Comparison of ENCODE assay signal across 9 cellular contexts in genomic region chr20:37411408-37412306, GRCh38.
DNase-seq lines count a peak whose midpoint lies in the region; ATAC-seq, FAIRE-seq and TF ChIP-seq lines count a peak whose summit lies in the region.
"Had no signal": no experiment of that assay in that cellular context is flagged by ENCODE, and none has a peak within 500 bp of the region (broad histone marks: within the 10 kb centered on the region; RNA-seq: fewer than 3 reads in every experiment).

No MANE protein-coding gene starts in this region.

- no peaks in the 10 kb centered on the region; the same call in 1 of the 2 replicates for H3K79me1 ChIP-seq in H1 (ENCODE audit: low read depth, low read length)

- H2AFZ ChIP-seq in H1 (ENCODE audit: low read length) (peak overlapping the region; percentile 61), smooth muscle cell (ENCODE audit: low read depth) (no peak overlapping the region)

- peak overlapping the region; percentile 90 for H2BK120ac ChIP-seq in H1 (replicated peaks; ENCODE audit: low read depth, low read length)

- no peak for ATAC-seq in stimulated activated naive B cell treated with anti-CD40 and anti-IgM and Interleukin-4, amounts not matched to agents 10 μg/mL and 1 μg/mL and 100 μg/mL, for 72 hours (replicated peaks)

- H3K4me1 ChIP-seq in H1 (replicated peaks in 1 of 4; ENCODE audit: control insufficient read depth in 3 of 4, insufficient read depth in 4 of 4, low read length in 3 of 4) = peaks cover 11 to 54% (median 31%) of the 10 kb centered on the region in 4 experiments
- H3K4me1 ChIP-seq in smooth muscle cell (ENCODE audit: low read depth) = peaks cover 33% of the 10 kb centered on the region

- peak overlapping the region; percentile 35 for H4K5ac ChIP-seq in H1 (ENCODE audit: insufficient read length, low read depth, low read length)

- H3K23ac ChIP-seq in H1 (ENCODE audit: insufficient read length) = no peak overlapping the region

- no peaks in the 10 kb centered on the region for H3K36me3 Mint-ChIP-seq in stimulated activated naive B cell treated with anti-CD40 and anti-IgM and Interleukin-4, amounts not matched to agents 10 μg/mL and 1 μg/mL and 100 μg/mL, for 72 hours

- H3K36me3 ChIP-seq in H1 (ENCODE audit: control insufficient read depth in 2 of 4, insufficient read depth in 4 of 4, low read length in 3 of 4) (no peaks in the 10 kb centered on the region), smooth muscle cell (ENCODE audit: low read depth) (no peaks in the 10 kb centered on the region)

- H3K4me2 ChIP-seq in H1 (ENCODE audit: insufficient read depth in 1 of 2, low read depth in 2 of 2, low read length in 2 of 2) (peak overlapping the region; percentile 45 to 77), smooth muscle cell (no peak overlapping the region)

- no peaks in the 10 kb centered on the region for H3K9me3 Mint-ChIP-seq in stimulated activated naive B cell treated with anti-CD40 and anti-IgM and Interleukin-4, amounts not matched to agents 10 μg/mL and 1 μg/mL and 100 μg/mL, for 72 hours

- CTCF ChIA-PET in H1 (lab: Charles Lee; ENCODE audit: partially characterized antibody) = interaction anchor here (0.8 to 1.4 kb wide), 2 partner anchors 12 to 27 kb away, joined by 3 to 4 read pairs; no protein-coding TSS in a partner anchor

- no peak for FAIRE-seq in H1 (lab: Jason Lieb, UNC)

- no peaks in the 10 kb centered on the region for H3F3A ChIP-seq in smooth muscle cell (ENCODE audit: low read depth)

- peaks cover 0 to 2% of the 10 kb centered on the region in 2 experiments for H4K20me1 ChIP-seq in H1 (replicated peaks in 1 of 2; ENCODE audit: control insufficient read depth in 1 of 2, insufficient read depth in 2 of 2, low read length in 2 of 2)
- H4K20me1 ChIP-seq in smooth muscle cell (ENCODE audit: low read depth) = no peaks in the 10 kb centered on the region

- H4K91ac ChIP-seq in H1 (replicated peaks; ENCODE audit: insufficient read length, low read length) = peak overlapping the region; percentile 99

- peaks cover 13 to 25% of the 10 kb centered on the region in 2 donors for H3K27me3 Mint-ChIP-seq in stimulated activated naive B cell treated with anti-CD40 and anti-IgM and Interleukin-4, amounts not matched to agents 10 μg/mL and 1 μg/mL and 100 μg/mL, for 72 hours

- peaks cover 10% of the 10 kb centered on the region for H3K23me2 ChIP-seq in H1 (ENCODE audit: low read depth, low read length)

- H3K4me1 Mint-ChIP-seq in stimulated activated naive B cell treated with anti-CD40 and anti-IgM and Interleukin-4, amounts not matched to agents 10 μg/mL and 1 μg/mL and 100 μg/mL, for 72 hours = peaks cover 24 to 26% of the 10 kb centered on the region in 2 donors

- H3K27me3 ChIP-seq in H1 (replicated peaks in 1 of 4; ENCODE audit: control insufficient read depth in 3 of 4, extremely low read depth in 1 of 4, insufficient read depth in 3 of 4, low read length in 3 of 4) (peaks cover 0 to 22% (median 14%) of the 10 kb centered on the region in 4 experiments; a peak in 4 of 7 replicates), smooth muscle cell (ENCODE audit: low read depth) (peaks cover 11% of the 10 kb centered on the region)

- TF ChIP-seq CTCF in H1 (IDR thresholded peaks at IDR 0.05; ENCODE audit: control extremely low read depth in 1 of 3, insufficient read depth in 1 of 3, low read depth in 1 of 3, low read length in 3 of 3) = no peak
- TF ChIP-seq CTCF in smooth muscle cell (IDR thresholded peaks at IDR 0.05; ENCODE audit: borderline replicate concordance, insufficient read depth, poor library complexity, severe bottlenecking) = no peak

- TF ChIP-seq RAD21 in H1 (IDR thresholded peaks at IDR 0.05 in 1 of 2, conservative IDR thresholded peaks at IDR 0.05 in 1 of 2; ENCODE audit: low read depth in 2 of 2, low read length in 2 of 2) = 0 out of 4 replicates have a peak, but pooled peaks of 1 of the 2 experiments have one; percentile 8

- DNase-seq in NOMO-1 treated with DMSO at 0.1 percent for 48 hours (lab: John Stamatoyannopoulos, UW; ENCODE audit: unreplicated experiment) = peak; percentile 9
- DNase-seq in NOMO-1 (lab: John Stamatoyannopoulos, UW; ENCODE audit: unreplicated experiment in 2 of 2) = no peak
- DNase-seq in NCI-H2029 treated with DMSO at 0.1 percent for 48 hours (lab: John Stamatoyannopoulos, UW) = peak; percentile 44
- no peak for DNase-seq in H1 (ENCODE audit: low read depth in 1 of 2, low spot score in 2 of 2)
- DNase-seq in smooth muscle cell (lab: John Stamatoyannopoulos, UW; ENCODE audit: unreplicated experiment) = no peak
- no peak for DNase-seq in stimulated activated CD8-positive, alpha-beta memory T cell treated with anti-CD3 and anti-CD28 coated beads, Interleukin-4, amount 100 ng/mL, for 48 hours
- DNase-seq in DMS114 treated with DMSO at 0.1 percent for 48 hours (lab: John Stamatoyannopoulos, UW; ENCODE audit: unreplicated experiment) = no peak
- DNase-seq in stimulated activated naive B cell treated with anti-CD40 and anti-IgM and Interleukin-4, amounts not matched to agents 10 μg/mL and 1 μg/mL and 100 μg/mL, for 72 hours = no peak
- DNase-seq: midbrain had no signal

- peak overlapping the region; percentile 100 for H2AK5ac ChIP-seq in H1 (ENCODE audit: low read depth, low read length)

- H3K56ac ChIP-seq in H1 (replicated peaks; ENCODE audit: insufficient read length, low read depth, low read length) = peak overlapping the region; percentile 14

- H2BK5ac ChIP-seq in H1 (ENCODE audit: low read depth, low read length) = peak overlapping the region; percentile 89

- TF ChIP-seq EP300 in H1 (IDR thresholded peaks at IDR 0.05; ENCODE audit: borderline replicate concordance in 1 of 2, low read depth in 2 of 2, low read length in 2 of 2) = no peak

- TF ChIP-seq POLR2A in H1 (IDR thresholded peaks at IDR 0.05; ENCODE audit: control extremely low read depth in 1 of 2, low read depth in 2 of 2, low read length in 2 of 2) = no peak

- peak overlapping the region; percentile 97 for H2BK20ac ChIP-seq in H1 (ENCODE audit: low read length)

- H3K4me3 ChIP-seq in H1 (ENCODE audit: extremely low read depth in 1 of 4, insufficient read depth in 2 of 4, low read depth in 3 of 4, low read length in 4 of 4) (peak overlapping the region in 1 of 4 experiments; percentile 32; a peak in 1 of 8 replicates), smooth muscle cell (peak overlapping the region; percentile 13)

- H2BK15ac ChIP-seq in H1 (ENCODE audit: low read length) = peak overlapping the region; percentile 100

- H3K14ac ChIP-seq in H1 (ENCODE audit: insufficient read length) = peak overlapping the region; percentile 19

- H3K9me3 ChIP-seq in H1 (ENCODE audit: insufficient read depth in 2 of 2, low read depth in 1 of 2, low read length in 1 of 2) (no peaks in the 10 kb centered on the region), smooth muscle cell (replicated peaks; ENCODE audit: low read depth) (no peaks in the 10 kb centered on the region)

- H3K18ac ChIP-seq in H1 (ENCODE audit: extremely low read depth, low read length) = peak overlapping the region; percentile 94

- peak overlapping the region; percentile 100 for H2BK12ac ChIP-seq in H1 (ENCODE audit: low read depth, low read length)

- H3K9ac ChIP-seq in H1 (replicated peaks in 1 of 4; ENCODE audit: extremely low read depth in 1 of 4, low read depth in 3 of 4, low read length in 3 of 4) (peak overlapping the region in 2 of 4 experiments; percentile 20 to 65; a peak in 4 of 7 replicates), smooth muscle cell (ENCODE audit: low read depth) (no peak overlapping the region)

- no peak overlapping the region for H3K27ac Mint-ChIP-seq in stimulated activated naive B cell treated with anti-CD40 and anti-IgM and Interleukin-4, amounts not matched to agents 10 μg/mL and 1 μg/mL and 100 μg/mL, for 72 hours

- WGBS in H1 (ENCODE audit: extremely low coverage in 1 of 2, insufficient coverage in 1 of 2, insufficient read length in 1 of 2, insufficient replicate concordance in 2 of 2, low coverage in 1 of 2, low lambda C conversion rate in 2 of 2, missing lambda C conversion rate in 1 of 2), 2 experiments = 52% methylated on average over 11 of the region's 18 CpGs; no CpG with 5 or more reads in 1 of the 2 experiments
- WGBS in smooth muscle cell (ENCODE audit: low lambda C conversion rate) = 50% methylated on average over 15 of the region's 18 CpGs

- H4K8ac ChIP-seq in H1 (ENCODE audit: extremely low read depth, insufficient read depth, low read length) = peak overlapping the region; percentile 76; the same call in 1 of the 2 replicates

- no peaks in the 10 kb centered on the region for H3K79me2 ChIP-seq in H1 (ENCODE audit: control insufficient read depth in 1 of 2, insufficient read depth in 2 of 2, low read length in 2 of 2)
- H3K79me2 ChIP-seq in smooth muscle cell (ENCODE audit: low read depth) = no peaks in the 10 kb centered on the region

- H3K4me3 Mint-ChIP-seq in stimulated activated naive B cell treated with anti-CD40 and anti-IgM and Interleukin-4, amounts not matched to agents 10 μg/mL and 1 μg/mL and 100 μg/mL, for 72 hours = no peak overlapping the region

- POLR2A ChIA-PET in H1 (lab: Charles Lee; ENCODE audit: partially characterized antibody) = interaction anchor here (0.6 to 2.7 kb wide), 4 partner anchors 11 to 94 kb away, joined by 3 to 13 read pairs (median 7); no protein-coding TSS in a partner anchor

- H3K27ac ChIP-seq in H1 (ENCODE audit: low read depth, low read length) (no peak overlapping the region), smooth muscle cell (ENCODE audit: low read depth) (no peak overlapping the region)

- peak overlapping the region; percentile 71 for H3K4ac ChIP-seq in H1 (replicated peaks; ENCODE audit: insufficient read length, low read depth, low read length)

TF ChIP-seq in H1, 55 proteins besides CTCF, POLR2A, EP300 and RAD21 (continues in another document):
- no peak for TF ChIP-seq ZNF274 (IDR thresholded peaks at IDR 0.05; ENCODE audit: borderline replicate concordance, extremely low read depth, low read length)
- no peak for TF ChIP-seq TAF7 (optimal IDR thresholded peaks at IDR 0.05; ENCODE audit: borderline replicate concordance, low read depth, low read length)
- TF ChIP-seq JUND (IDR thresholded peaks at IDR 0.05; ENCODE audit: low read length) = no peak
- no peak for TF ChIP-seq SP4 (IDR thresholded peaks at IDR 0.05; ENCODE audit: low read length)
- no peak for TF ChIP-seq ATF2 (IDR thresholded peaks at IDR 0.05; ENCODE audit: low read length)
- TF ChIP-seq KDM5A (IDR thresholded peaks at IDR 0.05; ENCODE audit: low read length) = no peak
- TF ChIP-seq POU5F1 (IDR thresholded peaks at IDR 0.05; ENCODE audit: low read depth, low read length) = no peak

Comparison
In these comparisons a context has a peak if more than half of its experiments do, and no peak if none do; other contexts are left out.
1. DNase-seq: peak in NOMO-1 treated with DMSO at 0.1 percent for 48 hours (single experiment) and NCI-H2029 treated with DMSO at 0.1 percent for 48 hours (single experiment); none in NOMO-1 (0 of 2), H1 (0 of 2), smooth muscle cell (single experiment), stimulated activated CD8-positive, alpha-beta memory T cell treated with anti-CD3 and anti-CD28 coated beads, Interleukin-4, amount 100 ng/mL, for 48 hours (single experiment), DMS114 treated with DMSO at 0.1 percent for 48 hours (single experiment) and stimulated activated naive B cell treated with anti-CD40 and anti-IgM and Interleukin-4, amounts not matched to agents 10 μg/mL and 1 μg/mL and 100 μg/mL, for 72 hours (single experiment).